In genomic region chr9:97567182-97567893, GRCh38 we compare ENCODE assay signal across 12 cellular contexts.
"Had no signal": no experiment of that assay in that cellular context is flagged by ENCODE, and none has a peak within 500 bp of the region (broad histone marks: within the 10 kb centered on the region; RNA-seq: fewer than 3 reads in every experiment).

No MANE protein-coding gene starts in this region.

- H3K27me3 ChIP-seq: body of pancreas, tibial nerve had no signal

- H3K9me3 ChIP-seq: body of pancreas, tibial nerve had no signal

- H3K4me3 ChIP-seq: body of pancreas, smooth muscle cell, tibial nerve had no signal

- DNase-seq: activated CD4-positive, alpha-beta T cell treated with anti-CD3 and anti-CD28 coated beads for 4 hours; activated T-cell treated with anti-CD3 and anti-CD28 coated beads for 4 hours; amniotic stem cell; body of pancreas; left colon; nephron progenitor cell; T-helper 9 cell had no signal

- H3K27ac ChIP-seq: body of pancreas, tibial nerve had no signal

- ATAC-seq: activated CD8-positive, alpha-beta T cell treated with anti-CD3 and anti-CD28 coated beads for 36 hours; activated naive CD4-positive, alpha-beta T cell treated with anti-CD3 and anti-CD28 coated beads, Interleukin-2, amount 50 U/mL, for 72 hours; body of pancreas; left colon; stimulated activated effector memory CD8-positive, alpha-beta T cell treated with anti-CD3 and anti-CD28 coated beads, Interleukin-12 subunit alpha, Interleukin-12 subunit beta, amount 100 ng/mL, for 72 hours had no signal
